Comparison of ENCODE assay signal across 9 cellular contexts in the genomic region with DNA sequence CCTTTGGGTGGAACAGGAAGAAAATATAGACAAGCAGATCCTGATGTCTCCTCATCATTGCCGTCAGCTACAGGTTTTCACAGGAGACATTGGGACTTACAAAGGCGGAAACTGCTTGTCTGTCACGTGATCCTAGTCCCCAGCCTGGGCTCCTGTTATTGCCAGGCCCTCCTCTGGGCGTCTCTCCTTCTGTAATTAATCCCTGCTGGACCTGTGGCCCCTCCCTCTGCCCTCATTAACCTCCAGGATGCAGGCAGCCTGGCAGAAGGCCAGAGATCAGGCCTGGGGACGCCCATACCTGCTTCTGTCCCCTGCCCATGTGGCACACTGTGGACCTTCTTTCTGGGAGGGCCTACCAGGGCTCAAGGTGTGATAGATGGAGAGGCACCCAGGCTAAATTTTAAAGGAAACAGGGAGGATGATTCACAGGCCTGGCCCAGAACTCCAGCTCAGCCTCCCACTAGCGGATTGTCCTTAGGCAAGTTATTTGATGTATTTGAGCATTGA. TPM values are rescaled to one million over a fixed set of nuclear protein-coding genes. Genes with fewer than 3 reads are reported as not detected.
A peak's percentile ranks its signal among the peaks of the same experiment; 100 is the strongest.
DNase-seq lines count a peak whose midpoint lies in the region; ATAC-seq and TF ChIP-seq lines count a peak whose summit lies in the region.
"Had no signal": no experiment of that assay in that cellular context is flagged by ENCODE, and none has a peak within 500 bp of the region (broad histone marks: within the 10 kb centered on the region; RNA-seq: fewer than 3 reads in every experiment).

No MANE protein-coding gene starts in this region.

- H4K20me1 ChIP-seq in PC-9 (ENCODE audit: insufficient read depth), result peaks cover 10% of the 10 kb centered on the region

- CTCF ChIA-PET in activated naive CD4-positive, alpha-beta T cell treated with anti-CD3 and anti-CD28 coated beads for 36 hours (lab: Charles Lee), result no interaction called here
- CTCF ChIA-PET in PC-9 (lab: Charles Lee), result no interaction called here

- peaks cover 22% of the 10 kb centered on the region for H3K79me2 ChIP-seq in PC-9 (ENCODE audit: low read depth)

- peak overlapping the region; percentile 53 for H3K4me2 ChIP-seq in PC-9

- H3K4me1 Mint-ChIP-seq in activated naive CD4-positive, alpha-beta T cell treated with anti-CD3 and anti-CD28 coated beads, Interleukin-2, amount 50 U/mL, for 24 hours, result peaks cover 76% of the 10 kb centered on the region
- H3K4me1 Mint-ChIP-seq in activated naive CD4-positive, alpha-beta T cell treated with anti-CD3 and anti-CD28 coated beads for 36 hours (ENCODE audit: low read depth), result peaks cover 71% of the 10 kb centered on the region
- peaks cover 38% of the 10 kb centered on the region for H3K4me1 Mint-ChIP-seq in type B pancreatic cell (ENCODE audit: unreplicated experiment)

- no peaks in the 10 kb centered on the region for H3K27me3 ChIP-seq in PC-9 (ENCODE audit: insufficient read depth, low read depth)

- peaks cover 3% of the 10 kb centered on the region for H3K36me3 Mint-ChIP-seq in activated naive CD4-positive, alpha-beta T cell treated with anti-CD3 and anti-CD28 coated beads, Interleukin-2, amount 50 U/mL, for 24 hours
- peaks cover 7% of the 10 kb centered on the region for H3K36me3 Mint-ChIP-seq in activated naive CD4-positive, alpha-beta T cell treated with anti-CD3 and anti-CD28 coated beads for 36 hours (ENCODE audit: low read depth)
- H3K36me3 Mint-ChIP-seq in type B pancreatic cell, result no peaks in the 10 kb centered on the region

- POLR2A ChIA-PET in PC-9 (lab: Charles Lee; ENCODE audit: unreplicated experiment), result no interaction called here

- H3K36me3 ChIP-seq in PC-9 (ENCODE audit: low read depth), result peaks cover 11% of the 10 kb centered on the region

- H3K9me3 ChIP-seq in PC-9 (ENCODE audit: insufficient read depth, low read depth), result no peaks in the 10 kb centered on the region

- ATAC-seq in Right ventricle myocardium superior (ENCODE audit: poor library complexity), result no peak
- no peak for ATAC-seq in GM19328 (IDR thresholded peaks at IDR 0.05; ENCODE audit: unreplicated experiment)
- ATAC-seq in HG03457 (IDR thresholded peaks at IDR 0.05; ENCODE audit: unreplicated experiment), result no peak

- no peak overlapping the region for H3K4me3 ChIP-seq in PC-9

- no peak for DNase-seq in activated naive CD4-positive, alpha-beta T cell treated with anti-CD3 and anti-CD28 coated beads for 36 hours
- DNase-seq in PC-9 (peak in 1 of 2 experiments; percentile 76), fibroblast of gingiva (ENCODE audit: low read depth) (peak; percentile 33), type B pancreatic cell (ENCODE audit: extremely low spot score, unreplicated experiment) (no peak), Right ventricle myocardium superior (no peak)
- DNase-seq: Kasumi-1 had no signal

- BruUV-seq in PC-9 (replicated peaks; lab: Mats Ljungman, UMichigan), result no TSS peak

- peak overlapping the region; percentile 41 for H3K27ac Mint-ChIP-seq in activated naive CD4-positive, alpha-beta T cell treated with anti-CD3 and anti-CD28 coated beads, Interleukin-2, amount 50 U/mL, for 24 hours
- no peak overlapping the region for H3K27ac Mint-ChIP-seq in activated naive CD4-positive, alpha-beta T cell treated with anti-CD3 and anti-CD28 coated beads for 36 hours
- peak overlapping the region; percentile 82 for H3K27ac Mint-ChIP-seq in type B pancreatic cell

- intact Hi-C loops in activated naive CD4-positive, alpha-beta T cell treated with anti-CD3 and anti-CD28 coated beads for 36 hours (cut with micrococcal nuclease), result loop anchor here (10.0 kb wide), 2 partner anchors 426 to 616 kb away; a partner anchor contains a TSS
- intact Hi-C loops in PC-9 (cut with micrococcal nuclease; ENCODE audit: unreplicated experiment), result loop anchor here (10.0 kb wide), 1 partner anchor 426 kb away; a partner anchor contains a TSS
- intact Hi-C loops in Right ventricle myocardium superior (cut with DNase I), result loop anchor here (10.0 kb wide), 1 partner anchor 446 kb away; a partner anchor contains a TSS

- H3F3A ChIP-seq in PC-9 (ENCODE audit: insufficient read depth, low read depth), result peaks cover 84% of the 10 kb centered on the region

- no peak overlapping the region for H3K4me3 Mint-ChIP-seq in activated naive CD4-positive, alpha-beta T cell treated with anti-CD3 and anti-CD28 coated beads, Interleukin-2, amount 50 U/mL, for 24 hours
- no peak overlapping the region for H3K4me3 Mint-ChIP-seq in activated naive CD4-positive, alpha-beta T cell treated with anti-CD3 and anti-CD28 coated beads for 36 hours
- H3K4me3 Mint-ChIP-seq in type B pancreatic cell, result peak overlapping the region; percentile 54

- no peaks in the 10 kb centered on the region for H3K9me3 Mint-ChIP-seq in activated naive CD4-positive, alpha-beta T cell treated with anti-CD3 and anti-CD28 coated beads, Interleukin-2, amount 50 U/mL, for 24 hours
- no peaks in the 10 kb centered on the region for H3K9me3 Mint-ChIP-seq in activated naive CD4-positive, alpha-beta T cell treated with anti-CD3 and anti-CD28 coated beads for 36 hours
- peaks cover 5% of the 10 kb centered on the region for H3K9me3 Mint-ChIP-seq in type B pancreatic cell

- TF ChIP-seq CTCF in PC-9 (conservative IDR thresholded peaks at IDR 0.05) (no peak), type B pancreatic cell (conservative IDR thresholded peaks at IDR 0.05) (no peak)

- H3K4me1 ChIP-seq in PC-9 (replicated peaks; ENCODE audit: insufficient read depth), result peaks cover 84% of the 10 kb centered on the region

- H3K9me2 ChIP-seq in PC-9 (ENCODE audit: insufficient read depth), result no peaks in the 10 kb centered on the region

- H3K27me3 Mint-ChIP-seq in activated naive CD4-positive, alpha-beta T cell treated with anti-CD3 and anti-CD28 coated beads, Interleukin-2, amount 50 U/mL, for 24 hours, result no peaks in the 10 kb centered on the region
- H3K27me3 Mint-ChIP-seq in activated naive CD4-positive, alpha-beta T cell treated with anti-CD3 and anti-CD28 coated beads for 36 hours (ENCODE audit: low read depth), result no peaks in the 10 kb centered on the region
- H3K27me3 Mint-ChIP-seq in type B pancreatic cell, result no peaks in the 10 kb centered on the region

- H2AFZ ChIP-seq in PC-9, result no peak overlapping the region

- peak overlapping the region; percentile 68 for H3K27ac ChIP-seq in PC-9

RNA-seq across cellular contexts. Expression of a gene that starts 2.4 kb away (rescaled TPM):
- under 1 TPM; 0.89 to 0.93 TPM for total RNA-seq in activated naive CD4-positive, alpha-beta T cell treated with anti-CD3 and anti-CD28 coated beads for 36 hours
- total RNA-seq in PC-9 (2021), result 7.2 and 11.1 TPM in 2 replicates
- 0.62 TPM in 1 of 2 replicates, not detected in the other for total RNA-seq in type B pancreatic cell (ENCODE audit: low replicate concordance)
- total RNA-seq in Right ventricle myocardium superior, result not detected

RNA-seq across cellular contexts. Expression of a gene that starts 2.6 kb away (rescaled TPM):
- total RNA-seq in activated naive CD4-positive, alpha-beta T cell treated with anti-CD3 and anti-CD28 coated beads for 36 hours, result 100 to 1,000 TPM; 200 to 204 TPM
- 873 and 994 TPM in 2 replicates for total RNA-seq in PC-9 (2021)
- 21.9 and 1,154 TPM in 2 replicates for total RNA-seq in type B pancreatic cell (ENCODE audit: low replicate concordance)
- 260 TPM for total RNA-seq in Right ventricle myocardium superior

RNA-seq across cellular contexts. Expression of a gene that starts 7.2 kb away (rescaled TPM):
- total RNA-seq in activated naive CD4-positive, alpha-beta T cell treated with anti-CD3 and anti-CD28 coated beads for 36 hours, result 10 to 100 TPM; 36.5 to 37.9 TPM
- total RNA-seq in PC-9 (2021) (303 and 346 TPM in 2 replicates), type B pancreatic cell (ENCODE audit: low replicate concordance) (61.0 and 200 TPM in 2 replicates), Right ventricle myocardium superior (130 TPM)

RNA-seq across cellular contexts. Expression of a gene that starts 10.7 kb away (rescaled TPM):
- not detected for total RNA-seq in activated naive CD4-positive, alpha-beta T cell treated with anti-CD3 and anti-CD28 coated beads for 36 hours
- total RNA-seq in PC-9 (2021) (1.5 and 2.4 TPM in 2 replicates), type B pancreatic cell (ENCODE audit: low replicate concordance) (1.4 and 2.8 TPM in 2 replicates), Right ventricle myocardium superior (0.70 TPM)

RNA-seq across cellular contexts. Expression of a gene that starts 27.3 kb away (rescaled TPM):
- under 1 TPM; 0.74 to 0.77 TPM for total RNA-seq in activated naive CD4-positive, alpha-beta T cell treated with anti-CD3 and anti-CD28 coated beads for 36 hours
- total RNA-seq in PC-9 (2021) (145 and 147 TPM in 2 replicates), type B pancreatic cell (ENCODE audit: low replicate concordance) (0.75 and 2.4 TPM in 2 replicates), Right ventricle myocardium superior (2.3 TPM)
